ENCODE assay signal across 16 cellular contexts in the genomic region with DNA sequence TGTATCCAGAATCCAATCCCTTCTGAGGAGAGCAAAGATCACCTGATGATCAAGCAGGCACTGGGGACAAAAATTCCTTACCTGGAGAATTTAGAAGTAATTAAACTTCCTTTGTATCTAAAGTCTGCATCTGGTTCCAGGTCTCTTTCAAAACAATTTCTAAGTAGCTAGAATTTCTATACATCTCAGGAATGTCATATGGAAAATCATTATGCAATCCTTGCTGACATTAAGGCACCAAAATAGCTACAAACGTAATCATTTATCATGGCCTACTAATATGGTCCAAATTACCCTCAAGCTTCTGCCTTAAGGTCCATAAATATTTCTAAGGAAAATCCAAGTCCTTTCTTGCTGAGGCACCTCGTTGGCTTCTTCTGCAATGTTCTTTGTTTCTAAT.
"Had no signal": no experiment of that assay in that cellular context is flagged by ENCODE, and none has a peak within 500 bp of the region (broad histone marks: within the 10 kb centered on the region; RNA-seq: fewer than 3 reads in every experiment).

No MANE protein-coding gene starts in this region.

- H3K79me2 ChIP-seq: hepatocyte had no signal

- H3K36me3 ChIP-seq: esophagus squamous epithelium, sigmoid colon, tibial artery, upper lobe of right lung, vagina had no signal

- DNase-seq: effector CD4-positive, alpha-beta T cell; esophagus squamous epithelium; foreskin keratinocyte; kidney glomerular epithelial cell; naive thymus-derived CD4-positive, alpha-beta T cell; nephron progenitor cell; sigmoid colon; stimulated activated CD4-positive, alpha-beta T cell treated with anti-CD3 and anti-CD28 coated beads, Interleukin-12 subunit alpha, Interleukin-12 subunit beta, amount 100 ng/mL, for 4 hours; stimulated activated naive CD4-positive, alpha-beta T cell treated with Interleukin-2 at 50 U/mL for 16 hours; tibial artery; upper lobe of right lung had no signal

- H3K4me1 Mint-ChIP-seq: naive thymus-derived CD4-positive, alpha-beta T cell had no signal

- H3K9me3 Mint-ChIP-seq: naive thymus-derived CD4-positive, alpha-beta T cell; nephron progenitor cell had no signal

- H3K36me3 Mint-ChIP-seq: naive thymus-derived CD4-positive, alpha-beta T cell had no signal

- H3K27ac Mint-ChIP-seq: naive thymus-derived CD4-positive, alpha-beta T cell; nephron progenitor cell had no signal

- H3K9me3 ChIP-seq: esophagus squamous epithelium, sigmoid colon, tibial artery, upper lobe of right lung, vagina had no signal

- H3K27me3 ChIP-seq: esophagus squamous epithelium, foreskin keratinocyte, hepatocyte, sigmoid colon, tibial artery, upper lobe of right lung, vagina had no signal

- H3K27ac ChIP-seq: coronary artery, epithelial cell of prostate, esophagus squamous epithelium, foreskin keratinocyte, hepatocyte, sigmoid colon, skin epidermis, tibial artery, upper lobe of right lung, vagina had no signal

- H3K4me1 ChIP-seq: foreskin keratinocyte, sigmoid colon, tibial artery, upper lobe of right lung, vagina had no signal

- H2AFZ ChIP-seq: hepatocyte had no signal

- H3K4me2 ChIP-seq: hepatocyte had no signal

- H3K4me3 ChIP-seq: coronary artery, esophagus squamous epithelium, hepatocyte, sigmoid colon, skin epidermis, tibial artery, upper lobe of right lung, vagina had no signal

- H3K4me3 Mint-ChIP-seq: naive thymus-derived CD4-positive, alpha-beta T cell; nephron progenitor cell had no signal

- ATAC-seq: foreskin keratinocyte; naive thymus-derived CD4-positive, alpha-beta T cell; upper lobe of right lung had no signal
